In the genomic region with DNA sequence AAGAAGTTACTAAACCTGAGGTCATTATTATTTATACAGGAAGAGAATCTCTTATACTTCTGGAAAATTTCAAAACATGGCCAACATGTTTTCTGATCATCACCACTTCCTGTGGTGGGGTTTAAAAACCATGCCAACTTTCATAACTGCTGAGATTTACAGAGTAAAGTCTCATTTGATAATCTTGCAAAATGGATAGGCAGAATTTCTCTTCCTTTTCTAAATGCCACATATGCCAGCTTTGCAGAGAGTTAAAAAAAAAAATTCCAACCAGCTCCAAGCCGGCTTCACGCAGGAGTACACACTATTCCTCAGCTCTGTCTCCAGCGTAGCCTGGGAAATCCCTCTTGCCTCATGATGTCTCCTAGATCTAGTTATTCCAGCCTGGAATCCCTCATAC, we compare ENCODE assay signal across 10 cellular contexts.
DNase-seq lines count a peak whose midpoint lies in the region; ATAC-seq and TF ChIP-seq lines count a peak whose summit lies in the region.
"Had no signal": no experiment of that assay in that cellular context is flagged by ENCODE, and none has a peak within 500 bp of the region (broad histone marks: within the 10 kb centered on the region; RNA-seq: fewer than 3 reads in every experiment).

No MANE protein-coding gene starts in this region.

- H3K36me3 Mint-ChIP-seq in activated T-cell treated with anti-CD3 and anti-CD28 coated beads, Interleukin-2, amount 50 U/mL, for 72 hours (ENCODE audit: insufficient read depth in 2 of 2): no peaks in the 10 kb centered on the region

- H3K27ac Mint-ChIP-seq in activated T-cell treated with anti-CD3 and anti-CD28 coated beads, Interleukin-2, amount 50 U/mL, for 72 hours: no peak overlapping the region

- DNase-seq in HS-5 (ENCODE audit: low read depth) (peak; percentile 42), adrenal gland (peak in 1 of 7 donors; percentile 25), glomerular visceral epithelial cell (ENCODE audit: extremely low spot score) (peak; percentile 46), thyroid gland (no peak)
- no peak for DNase-seq in activated T-cell treated with anti-CD3 and anti-CD28 coated beads, Interleukin-2, amount 50 U/mL, for 72 hours
- DNase-seq: DND-41 had no signal

- H3K4me3 ChIP-seq in adrenal gland (no peak overlapping the region), skin epidermis (no peak overlapping the region), gastroesophageal sphincter (no peak overlapping the region), thyroid gland (replicated peaks in 1 of 3) (no peak overlapping the region)
- H3K4me3 ChIP-seq: K562 had no signal

- H3K4me3 Mint-ChIP-seq in activated T-cell treated with anti-CD3 and anti-CD28 coated beads, Interleukin-2, amount 50 U/mL, for 72 hours: no peak overlapping the region

- H3K9me3 ChIP-seq in adrenal gland (replicated peaks in 1 of 3) (no peaks in the 10 kb centered on the region), gastroesophageal sphincter (no peaks in the 10 kb centered on the region), thyroid gland (no peaks in the 10 kb centered on the region)

- intact Hi-C loops in adrenal gland (cut with DNase I): no loop called here
- intact Hi-C loops in thyroid gland (cut with DNase I): no loop called here

- no peak for ATAC-seq in gastroesophageal sphincter
- ATAC-seq in activated T-cell treated with anti-CD3 and anti-CD28 coated beads, Interleukin-2, amount 50 U/mL, for 72 hours (replicated peaks in 1 of 2): no peak
- ATAC-seq: K562, left lobe of liver had no signal

- 58 to 69% (median 61%) methylated on average over 3 of the region's 3 CpGs for WGBS in adrenal gland, 4 donors
- WGBS in gastroesophageal sphincter (ENCODE audit: low coverage in 1 of 2), 2 donors: 13 to 18% methylated on average over 2 to 3 of the region's 3 CpGs
- 51 to 57% methylated on average over 3 of the region's 3 CpGs for WGBS in thyroid gland, 2 donors

- no peaks in the 10 kb centered on the region for H3K36me3 ChIP-seq in adrenal gland (replicated peaks in 1 of 2)
- H3K36me3 ChIP-seq in gastroesophageal sphincter: no peaks in the 10 kb centered on the region
- no peaks in the 10 kb centered on the region for H3K36me3 ChIP-seq in thyroid gland

- H3K4me1 ChIP-seq in adrenal gland (replicated peaks in 1 of 2): peaks cover 0 to 30% of the 10 kb centered on the region in 2 donors
- H3K4me1 ChIP-seq in gastroesophageal sphincter: peaks cover 0 to 35% (median 0%) of the 10 kb centered on the region in 3 donors
- H3K4me1 ChIP-seq in thyroid gland: peaks cover 0 to 13% of the 10 kb centered on the region in 2 donors

- no peaks in the 10 kb centered on the region for H3K9me3 Mint-ChIP-seq in activated T-cell treated with anti-CD3 and anti-CD28 coated beads, Interleukin-2, amount 50 U/mL, for 72 hours

- peaks cover 13% of the 10 kb centered on the region for H3K4me1 Mint-ChIP-seq in activated T-cell treated with anti-CD3 and anti-CD28 coated beads, Interleukin-2, amount 50 U/mL, for 72 hours (ENCODE audit: low read depth)

- H3K27ac ChIP-seq in adrenal gland (peak overlapping the region in 3 of 5 donors; percentile 40 to 75 (median 68)), skin epidermis (peak overlapping the region in 16 of 21 experiments; percentile 11 to 92 (median 66)), gastroesophageal sphincter (peak overlapping the region in 2 of 4 donors; percentile 80 to 81), thyroid gland (peak overlapping the region in 1 of 3 donors; percentile 40)

- H3K27me3 ChIP-seq in adrenal gland (no peaks in the 10 kb centered on the region), gastroesophageal sphincter (no peaks in the 10 kb centered on the region), thyroid gland (no peaks in the 10 kb centered on the region)

- no peak for TF ChIP-seq EP300 in gastroesophageal sphincter (IDR thresholded peaks at IDR 0.05)

- peaks cover 20% of the 10 kb centered on the region for H3K27me3 Mint-ChIP-seq in activated T-cell treated with anti-CD3 and anti-CD28 coated beads, Interleukin-2, amount 50 U/mL, for 72 hours (ENCODE audit: low read depth)

- TF ChIP-seq POLR2A in adrenal gland (IDR thresholded peaks at IDR 0.05) (no peak), gastroesophageal sphincter (IDR thresholded peaks at IDR 0.05) (no peak), thyroid gland (IDR thresholded peaks at IDR 0.05) (no peak)

- TF ChIP-seq CTCF in adrenal gland (IDR thresholded peaks at IDR 0.05) (no peak), gastroesophageal sphincter (IDR thresholded peaks at IDR 0.05) (no peak), thyroid gland (IDR thresholded peaks at IDR 0.05) (no peak)

Comparison
In these comparisons a context has a peak if more than half of its experiments do, and no peak if none do; other contexts are left out.
1. DNase-seq: peak in HS-5 (single experiment) and glomerular visceral epithelial cell (single experiment); none in thyroid gland (0 of 2) and activated T-cell treated with anti-CD3 and anti-CD28 coated beads, Interleukin-2, amount 50 U/mL, for 72 hours (0 of 2).